In genomic region chr14:24399981-24400718, GRCh38 we compare ENCODE assay signal across 9 cellular contexts. TPM values are rescaled to one million over a fixed set of nuclear protein-coding genes. Genes with fewer than 3 reads are reported as not detected.
A peak's percentile ranks its signal among the peaks of the same experiment; 100 is the strongest.
DNase-seq lines count a peak whose midpoint lies in the region; ATAC-seq and TF ChIP-seq lines count a peak whose summit lies in the region.
"Had no signal": no experiment of that assay in that cellular context is flagged by ENCODE, and none has a peak within 500 bp of the region (broad histone marks: within the 10 kb centered on the region; RNA-seq: fewer than 3 reads in every experiment).

No MANE protein-coding gene starts in this region.

- POLR2A ChIA-PET in WTC11 (lab: Charles Lee), result interaction anchor here (0.7 to 1.0 kb wide), 2 partner anchors 17 to 33 kb away, joined by 3 read pairs; no protein-coding TSS in a partner anchor

- H3K4me1 ChIP-seq in ACC112 (ENCODE audit: control insufficient read depth, insufficient read depth, low read length, unreplicated experiment) (peaks cover 20% of the 10 kb centered on the region), mesodermal cell (ENCODE audit: control insufficient read depth, insufficient read depth, low read length, poor library complexity, severe bottlenecking) (peaks cover 26% of the 10 kb centered on the region)

- 81 to 89% methylated on average over 2 to 3 of the region's 4 CpGs for WGBS in mesodermal cell (ENCODE audit: insufficient coverage in 2 of 2), 2 experiments

- peak overlapping the region; percentile 90 for H3K4me3 ChIP-seq in ACC112 (ENCODE audit: low read depth, low read length)
- peak overlapping the region; percentile 63 for H3K4me3 ChIP-seq in mesodermal cell (ENCODE audit: extremely low read depth, insufficient read depth, low read length, poor library complexity, severe bottlenecking)

- no peaks in the 10 kb centered on the region for H3K79me2 ChIP-seq in ACC112 (ENCODE audit: control insufficient read depth, insufficient read depth, low read length, unreplicated experiment)

- ATAC-seq in WTC11 (no peak), HG03045 (IDR thresholded peaks at IDR 0.05; ENCODE audit: unreplicated experiment) (no peak), HG03439 (IDR thresholded peaks at IDR 0.05; ENCODE audit: unreplicated experiment) (no peak)

- H3K27ac Mint-ChIP-seq in WTC11, result no peak overlapping the region

- no peak overlapping the region for H2AFZ ChIP-seq in ACC112 (ENCODE audit: low read length, unreplicated experiment)

- no peaks in the 10 kb centered on the region for H3K27me3 ChIP-seq in ACC112 (ENCODE audit: insufficient read depth, low read length)

- peaks cover 14% of the 10 kb centered on the region for H3K27me3 Mint-ChIP-seq in WTC11 (ENCODE audit: low read depth)

- H3K9me3 Mint-ChIP-seq in WTC11, result no peaks in the 10 kb centered on the region

- H3K4me1 Mint-ChIP-seq in WTC11, result peaks cover 58% of the 10 kb centered on the region

- H3K4me3 Mint-ChIP-seq in WTC11, result peak overlapping the region; percentile 83

- DNase-seq in WTC11 (ENCODE audit: low spot score) (no peak), NCI-H345 (lab: John Stamatoyannopoulos, UW) (no peak)
- DNase-seq: DMS 273 treated with DMSO at 0.1 percent for 48 hours; SHP77 treated with DMSO at 0.1 percent for 48 hours; stimulated activated naive CD4-positive, alpha-beta T cell treated with Interleukin-2 at 50 U/mL for 16 hours had no signal

- H3K36me3 ChIP-seq in ACC112 (ENCODE audit: insufficient read depth, low read length), result no peaks in the 10 kb centered on the region
- no peaks in the 10 kb centered on the region for H3K36me3 ChIP-seq in mesodermal cell (ENCODE audit: control insufficient read depth, insufficient read depth, low read length)

- CTCF ChIA-PET in WTC11 (lab: Charles Lee), result interaction anchor here (3.6 to 4.3 kb wide), 3 partner anchors 31 to 66 kb away, joined by 28 to 66 read pairs (median 30); partner anchors contain the start of genes ADCY4, CBLN3 and KHNYN

- no peak overlapping the region for H3K27ac ChIP-seq in ACC112 (ENCODE audit: low read depth, low read length)
- no peak overlapping the region for H3K27ac ChIP-seq in mesodermal cell (ENCODE audit: low read depth, low read length, severe bottlenecking)

- H3K9me3 ChIP-seq in mesodermal cell (ENCODE audit: control insufficient read depth, low read length), result no peaks in the 10 kb centered on the region

- H3K36me3 Mint-ChIP-seq in WTC11, result no peaks in the 10 kb centered on the region

- no peak for TF ChIP-seq CTCF in WTC11 (IDR thresholded peaks at IDR 0.05)

TF ChIP-seq in WTC11, 78 proteins besides CTCF, POLR2A, EP300 and RAD21:
- TF ChIP-seq ZNF232 (CRISPR knock-in tag; IDR thresholded peaks at IDR 0.05) (no peak), JAZF1 (CRISPR knock-in tag; IDR thresholded peaks at IDR 0.05) (no peak), TP53 (CRISPR knock-in tag; IDR thresholded peaks at IDR 0.05) (no peak), E2F4 (CRISPR knock-in tag; IDR thresholded peaks at IDR 0.05; ENCODE audit: borderline replicate concordance, low read depth) (no peak), ZNF425 (CRISPR knock-in tag; conservative IDR thresholded peaks at IDR 0.05) (no peak), CBFB (CRISPR knock-in tag; IDR thresholded peaks at IDR 0.05; ENCODE audit: low read depth) (no peak), ZNF396 (CRISPR knock-in tag; IDR thresholded peaks at IDR 0.05; ENCODE audit: borderline replicate concordance) (no peak), USF2 (CRISPR knock-in tag; IDR thresholded peaks at IDR 0.05) (no peak), MYBL2 (CRISPR knock-in tag; IDR thresholded peaks at IDR 0.05) (no peak), SMAD4 (CRISPR knock-in tag; IDR thresholded peaks at IDR 0.05) (no peak), NR1H2 (CRISPR knock-in tag; IDR thresholded peaks at IDR 0.05) (no peak), ESRRA (CRISPR knock-in tag; IDR thresholded peaks at IDR 0.05; ENCODE audit: borderline replicate concordance) (no peak), ELF4 (CRISPR knock-in tag; IDR thresholded peaks at IDR 0.05; ENCODE audit: low read depth) (no peak), ZNF121 (CRISPR knock-in tag; IDR thresholded peaks at IDR 0.05) (no peak), TEAD4 (CRISPR knock-in tag; IDR thresholded peaks at IDR 0.05) (no peak), ZNF671 (CRISPR knock-in tag; IDR thresholded peaks at IDR 0.05) (no peak)
- TF ChIP-seq, protein P1, sequence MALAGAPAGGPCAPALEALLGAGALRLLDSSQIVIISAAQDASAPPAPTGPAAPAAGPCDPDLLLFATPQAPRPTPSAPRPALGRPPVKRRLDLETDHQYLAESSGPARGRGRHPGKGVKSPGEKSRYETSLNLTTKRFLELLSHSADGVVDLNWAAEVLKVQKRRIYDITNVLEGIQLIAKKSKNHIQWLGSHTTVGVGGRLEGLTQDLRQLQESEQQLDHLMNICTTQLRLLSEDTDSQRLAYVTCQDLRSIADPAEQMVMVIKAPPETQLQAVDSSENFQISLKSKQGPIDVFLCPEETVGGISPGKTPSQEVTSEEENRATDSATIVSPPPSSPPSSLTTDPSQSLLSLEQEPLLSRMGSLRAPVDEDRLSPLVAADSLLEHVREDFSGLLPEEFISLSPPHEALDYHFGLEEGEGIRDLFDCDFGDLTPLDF (CRISPR knock-in tag; IDR thresholded peaks at IDR 0.05), result no peak
- TF ChIP-seq, protein P2, sequence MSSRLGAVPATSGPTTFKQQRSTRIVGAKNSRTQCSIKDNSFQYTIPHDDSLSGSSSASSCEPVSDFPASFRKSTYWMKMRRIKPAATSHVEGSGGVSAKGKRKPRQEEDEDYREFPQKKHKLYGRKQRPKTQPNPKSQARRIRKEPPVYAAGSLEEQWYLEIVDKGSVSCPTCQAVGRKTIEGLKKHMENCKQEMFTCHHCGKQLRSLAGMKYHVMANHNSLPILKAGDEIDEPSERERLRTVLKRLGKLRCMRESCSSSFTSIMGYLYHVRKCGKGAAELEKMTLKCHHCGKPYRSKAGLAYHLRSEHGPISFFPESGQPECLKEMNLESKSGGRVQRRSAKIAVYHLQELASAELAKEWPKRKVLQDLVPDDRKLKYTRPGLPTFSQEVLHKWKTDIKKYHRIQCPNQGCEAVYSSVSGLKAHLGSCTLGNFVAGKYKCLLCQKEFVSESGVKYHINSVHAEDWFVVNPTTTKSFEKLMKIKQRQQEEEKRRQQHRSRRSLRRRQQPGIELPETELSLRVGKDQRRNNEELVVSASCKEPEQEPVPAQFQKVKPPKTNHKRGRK (CRISPR knock-in tag; IDR thresholded peaks at IDR 0.05; ENCODE audit: borderline replicate concordance), result no peak
- TF ChIP-seq, protein P3, sequence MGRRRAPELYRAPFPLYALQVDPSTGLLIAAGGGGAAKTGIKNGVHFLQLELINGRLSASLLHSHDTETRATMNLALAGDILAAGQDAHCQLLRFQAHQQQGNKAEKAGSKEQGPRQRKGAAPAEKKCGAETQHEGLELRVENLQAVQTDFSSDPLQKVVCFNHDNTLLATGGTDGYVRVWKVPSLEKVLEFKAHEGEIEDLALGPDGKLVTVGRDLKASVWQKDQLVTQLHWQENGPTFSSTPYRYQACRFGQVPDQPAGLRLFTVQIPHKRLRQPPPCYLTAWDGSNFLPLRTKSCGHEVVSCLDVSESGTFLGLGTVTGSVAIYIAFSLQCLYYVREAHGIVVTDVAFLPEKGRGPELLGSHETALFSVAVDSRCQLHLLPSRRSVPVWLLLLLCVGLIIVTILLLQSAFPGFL (CRISPR knock-in tag; IDR thresholded peaks at IDR 0.05; ENCODE audit: borderline replicate concordance), result no peak

RNA-seq across cellular contexts. Expression of gene NYNRIN, which starts 1.3 kb away (rescaled TPM):
- 16.6 to 18.3 TPM (median 17.9 TPM) in 3 replicates for total RNA-seq in WTC11 (2021)
- 33.2 TPM for polyA plus RNA-seq in mesodermal cell (2013, experiment 1 of 2)
- polyA plus RNA-seq in mesodermal cell (2013, experiment 2 of 2), result 28.2 TPM

RNA-seq across cellular contexts. Expression of gene CBLN3, which starts 29.3 kb away (rescaled TPM):
- 0.94 to 2.1 TPM (median 1.5 TPM) in 3 replicates for total RNA-seq in WTC11 (2021)
- 1.2 TPM for polyA plus RNA-seq in mesodermal cell (2013, experiment 1 of 2)
- 1.1 TPM for polyA plus RNA-seq in mesodermal cell (2013, experiment 2 of 2)

RNA-seq across cellular contexts. Expression of gene KHNYN, which starts 29.6 kb away (rescaled TPM):
- 33.2 to 34.2 TPM (median 33.3 TPM) in 3 replicates for total RNA-seq in WTC11 (2021)
- 47.1 TPM for polyA plus RNA-seq in mesodermal cell (2013, experiment 1 of 2)
- polyA plus RNA-seq in mesodermal cell (2013, experiment 2 of 2), result 41.5 TPM

RNA-seq across cellular contexts. Expression of gene NFATC4, which starts 32.2 kb away (rescaled TPM):
- total RNA-seq in WTC11 (2021), result 60.7 to 101 TPM (median 95.9 TPM) in 3 replicates
- polyA plus RNA-seq in mesodermal cell (2013, experiment 1 of 2), result 64.8 TPM
- polyA plus RNA-seq in mesodermal cell (2013, experiment 2 of 2), result 54.5 TPM

RNA-seq across cellular contexts. Expression of gene SDR39U1, which starts 42.4 kb away (rescaled TPM):
- total RNA-seq in WTC11 (2021), result 55.0 to 59.2 TPM (median 56.7 TPM) in 3 replicates
- 45.9 TPM for polyA plus RNA-seq in mesodermal cell (2013, experiment 1 of 2)
- polyA plus RNA-seq in mesodermal cell (2013, experiment 2 of 2), result 34.4 TPM
